ENCODE assay signal across 18 cellular contexts in genomic region chr17:4872786-4873185, GRCh38. TPM values are rescaled to one million over a fixed set of nuclear protein-coding genes. Genes with fewer than 3 reads are reported as not detected.
DNase-seq lines count a peak whose midpoint lies in the region; ATAC-seq lines count a peak whose summit lies in the region.
"Had no signal": no experiment of that assay in that cellular context is flagged by ENCODE, and none has a peak within 500 bp of the region (broad histone marks: within the 10 kb centered on the region; RNA-seq: fewer than 3 reads in every experiment).

No MANE protein-coding gene starts in this region.

- no peak overlapping the region for H4K91ac ChIP-seq in neuronal stem cell (ENCODE audit: low read depth, low read length, poor library complexity)

- no peak for DNase-seq in CD4-positive, CD25-positive, alpha-beta regulatory T cell
- DNase-seq in Kasumi-1 (lab: John Stamatoyannopoulos, UW): peak; percentile 7 to 40
- DNase-seq in head of caudate nucleus: peak in 32 of 42 donors; percentile 20 to 77 (median 52)
- no peak for DNase-seq in neuronal stem cell (ENCODE audit: low spot score)
- no peak for DNase-seq in HuH-7.5 (ENCODE audit: low spot score)
- DNase-seq: BE2C; DMS53; effector memory CD8-positive, alpha-beta T cell; NCI-H446 treated with DMSO at 0.1 percent for 48 hours; T-helper 2 cell had no signal

- H2BK120ac ChIP-seq in neuronal stem cell (ENCODE audit: low read depth, low read length): no peak overlapping the region

- no peaks in the 10 kb centered on the region for H3K79me1 ChIP-seq in neuronal stem cell (ENCODE audit: low read depth, low read length)

- no peak overlapping the region for H3K23ac ChIP-seq in neuronal stem cell (ENCODE audit: low read depth, low read length, poor library complexity)

- no peak overlapping the region for H3K27ac ChIP-seq in CD4-positive, CD25-positive, alpha-beta regulatory T cell (ENCODE audit: insufficient read depth, low read length, poor library complexity, severe bottlenecking)
- no peak overlapping the region for H3K27ac ChIP-seq in neuronal stem cell (replicated peaks; ENCODE audit: low read length)
- H3K27ac ChIP-seq: prostate gland had no signal

- H3K9me3 Mint-ChIP-seq in CD4-positive, CD25-positive, alpha-beta regulatory T cell: no peaks in the 10 kb centered on the region
- H3K9me3 Mint-ChIP-seq: activated naive CD4-positive, alpha-beta T cell treated with anti-CD3 and anti-CD28 coated beads, Interleukin-2, amount 50 U/mL, for 24 hours; effector memory CD8-positive, alpha-beta T cell had no signal

- H3K4me1 ChIP-seq in CD4-positive, CD25-positive, alpha-beta regulatory T cell (ENCODE audit: control insufficient read depth, insufficient read depth, low read length, poor library complexity, severe bottlenecking): no peaks in the 10 kb centered on the region
- peaks cover 0 to 2% of the 10 kb centered on the region in 2 donors for H3K4me1 ChIP-seq in neuronal stem cell (ENCODE audit: control insufficient read depth in 2 of 2, insufficient read depth in 1 of 2, low read depth in 1 of 2, low read length in 2 of 2)
- H3K4me1 ChIP-seq: BE2C, prostate gland had no signal

- H3K18ac ChIP-seq in neuronal stem cell (ENCODE audit: low read length): no peak overlapping the region

- peaks cover 9% of the 10 kb centered on the region for H3K36me3 Mint-ChIP-seq in CD4-positive, CD25-positive, alpha-beta regulatory T cell

- peaks cover 9% of the 10 kb centered on the region for H3K36me3 ChIP-seq in CD4-positive, CD25-positive, alpha-beta regulatory T cell (ENCODE audit: control insufficient read depth, insufficient read depth, low read length)
- H3K36me3 ChIP-seq in neuronal stem cell (replicated peaks in 1 of 2; ENCODE audit: control insufficient read depth in 2 of 2, insufficient read depth in 2 of 2, low read length in 2 of 2): peaks cover 2 to 32% of the 10 kb centered on the region in 2 donors
- H3K36me3 ChIP-seq: BE2C, prostate gland had no signal

- H3K4ac ChIP-seq in neuronal stem cell (ENCODE audit: low read length): peak overlapping the region; percentile 66

- H3K4me1 Mint-ChIP-seq in CD4-positive, CD25-positive, alpha-beta regulatory T cell: peaks cover 6 to 18% (median 13%) of the 10 kb centered on the region in 4 donors

- WGBS in neuronal stem cell (ENCODE audit: extremely low coverage in 2 of 2, insufficient read length in 2 of 2, insufficient replicate concordance in 1 of 2), 2 donors: no CpG with 5 or more reads among the region's 8 CpGs

- H2AFZ ChIP-seq in neuronal stem cell (ENCODE audit: low read length): no peak overlapping the region

- H2BK5ac ChIP-seq in neuronal stem cell (ENCODE audit: low read length): no peak overlapping the region

- no peaks in the 10 kb centered on the region for H3K27me3 ChIP-seq in CD4-positive, CD25-positive, alpha-beta regulatory T cell (ENCODE audit: control insufficient read depth, insufficient read depth, low read length)
- H3K27me3 ChIP-seq in neuronal stem cell (ENCODE audit: control insufficient read depth in 3 of 3, insufficient read depth in 3 of 3, low read depth in 1 of 3, low read length in 3 of 3): no peaks in the 10 kb centered on the region
- H3K27me3 ChIP-seq: BE2C had no signal

- H3K9ac ChIP-seq in neuronal stem cell (ENCODE audit: low read depth, low read length, poor library complexity): no peak overlapping the region

- no peaks in the 10 kb centered on the region for H3K9me3 ChIP-seq in CD4-positive, CD25-positive, alpha-beta regulatory T cell (ENCODE audit: control insufficient read depth in 2 of 2, low read length in 2 of 2)
- H3K9me3 ChIP-seq in neuronal stem cell (replicated peaks in 1 of 2; ENCODE audit: control insufficient read depth in 2 of 2, insufficient read depth in 1 of 2, low read depth in 1 of 2, low read length in 2 of 2): no peaks in the 10 kb centered on the region
- H3K9me3 ChIP-seq: BE2C, prostate gland had no signal

- intact Hi-C loops in head of caudate nucleus (cut with DNase I): no loop called here

- no peak overlapping the region for H2BK12ac ChIP-seq in neuronal stem cell (ENCODE audit: low read length)

- H3K4me3 ChIP-seq in CD4-positive, CD25-positive, alpha-beta regulatory T cell (ENCODE audit: low read depth, low read length): no peak overlapping the region
- no peak overlapping the region for H3K4me3 ChIP-seq in neuronal stem cell (ENCODE audit: low read length in 2 of 2)
- H3K4me3 ChIP-seq: prostate gland had no signal

- ATAC-seq in CD4-positive, CD25-positive, alpha-beta regulatory T cell (ENCODE audit: low read depth in 2 of 2): no peak
- no peak for ATAC-seq in GM21447 (IDR thresholded peaks at IDR 0.05; ENCODE audit: unreplicated experiment)
- no peak for ATAC-seq in GM18909 (IDR thresholded peaks at IDR 0.05; ENCODE audit: poor library complexity, unreplicated experiment)
- ATAC-seq: effector memory CD8-positive, alpha-beta T cell had no signal

- H2AK5ac ChIP-seq in neuronal stem cell (ENCODE audit: low read depth, low read length): no peak overlapping the region

- H3K4me2 ChIP-seq in neuronal stem cell (ENCODE audit: insufficient read depth, low read length, poor library complexity, severe bottlenecking): no peak overlapping the region

- peak overlapping the region; percentile 82 for H3K14ac ChIP-seq in neuronal stem cell (ENCODE audit: low read length)

- no peak overlapping the region for H3K4me3 Mint-ChIP-seq in CD4-positive, CD25-positive, alpha-beta regulatory T cell
- H3K4me3 Mint-ChIP-seq: activated naive CD4-positive, alpha-beta T cell treated with anti-CD3 and anti-CD28 coated beads, Interleukin-2, amount 50 U/mL, for 24 hours; effector memory CD8-positive, alpha-beta T cell had no signal

- peak overlapping the region; percentile 15 to 63 (median 52) for H3K27ac Mint-ChIP-seq in CD4-positive, CD25-positive, alpha-beta regulatory T cell
- H3K27ac Mint-ChIP-seq: activated naive CD4-positive, alpha-beta T cell treated with anti-CD3 and anti-CD28 coated beads, Interleukin-2, amount 50 U/mL, for 24 hours had no signal

- H3K27me3 Mint-ChIP-seq in CD4-positive, CD25-positive, alpha-beta regulatory T cell: no peaks in the 10 kb centered on the region
- H3K27me3 Mint-ChIP-seq: activated naive CD4-positive, alpha-beta T cell treated with anti-CD3 and anti-CD28 coated beads, Interleukin-2, amount 50 U/mL, for 24 hours; effector memory CD8-positive, alpha-beta T cell had no signal

- H4K8ac ChIP-seq in neuronal stem cell (ENCODE audit: low read depth, low read length): no peak overlapping the region

- no peak overlapping the region for H2BK15ac ChIP-seq in neuronal stem cell (ENCODE audit: low read length)

RNA-seq across cellular contexts. Expression of gene C17orf107, which starts 26.6 kb away (rescaled TPM):
- total RNA-seq in CD4-positive, CD25-positive, alpha-beta regulatory T cell: 45.6 TPM
- polyA plus RNA-seq in CD4-positive, CD25-positive, alpha-beta regulatory T cell: 1 to 10 TPM; 1.1 to 1.5 (median 1.3) TPM
- polyA plus RNA-seq in neuronal stem cell (2013, experiment 1 of 2): 0.32 TPM
- 0.28 TPM for polyA plus RNA-seq in neuronal stem cell (2013, experiment 2 of 2)

RNA-seq across cellular contexts. Expression of gene CHRNE, which starts 30.1 kb away (rescaled TPM):
- 3.8 TPM for total RNA-seq in CD4-positive, CD25-positive, alpha-beta regulatory T cell
- polyA plus RNA-seq in CD4-positive, CD25-positive, alpha-beta regulatory T cell: under 1 TPM in 2 of 4 donors, not detected in 2; 0.15 to 0.25 TPM
- 0.17 TPM for polyA plus RNA-seq in neuronal stem cell (2013, experiment 1 of 2)
- 0.12 TPM for polyA plus RNA-seq in neuronal stem cell (2013, experiment 2 of 2)
- total RNA-seq: LHCN-M2 had no signal

RNA-seq across cellular contexts. Expression of gene MINK1, which starts 39.6 kb away (rescaled TPM):
- 235 TPM for total RNA-seq in CD4-positive, CD25-positive, alpha-beta regulatory T cell
- 10 to 100 TPM in 3 of 4 donors, 1 to 10 TPM in 1; 9.4 to 13.4 (median 11.6) TPM for polyA plus RNA-seq in CD4-positive, CD25-positive, alpha-beta regulatory T cell
- polyA plus RNA-seq in neuronal stem cell (2013, experiment 1 of 2): 29.2 TPM
- 27.0 TPM for polyA plus RNA-seq in neuronal stem cell (2013, experiment 2 of 2)

RNA-seq across cellular contexts. Expression of gene GP1BA, which starts 59.3 kb away (rescaled TPM):
- total RNA-seq in CD4-positive, CD25-positive, alpha-beta regulatory T cell: 1.9 TPM
- polyA plus RNA-seq in CD4-positive, CD25-positive, alpha-beta regulatory T cell: under 1 TPM in 2 of 4 donors, not detected in 2; 0.07 to 0.22 TPM
- not detected for polyA plus RNA-seq in neuronal stem cell (2013, experiment 1 of 2)
- not detected for polyA plus RNA-seq in neuronal stem cell (2013, experiment 2 of 2)
- total RNA-seq: bronchial epithelial cell, fibroblast of villous mesenchyme, LHCN-M2, mucosa of gallbladder, prostate gland had no signal

Comparison
In these comparisons a context has a peak if more than half of its experiments do, and no peak if none do; other contexts are left out.
1. DNase-seq: peak in Kasumi-1 (2 of 2) and head of caudate nucleus (32 of 42); none in CD4-positive, CD25-positive, alpha-beta regulatory T cell (0 of 3), neuronal stem cell (single experiment) and HuH-7.5 (single experiment).